In the genomic region with DNA sequence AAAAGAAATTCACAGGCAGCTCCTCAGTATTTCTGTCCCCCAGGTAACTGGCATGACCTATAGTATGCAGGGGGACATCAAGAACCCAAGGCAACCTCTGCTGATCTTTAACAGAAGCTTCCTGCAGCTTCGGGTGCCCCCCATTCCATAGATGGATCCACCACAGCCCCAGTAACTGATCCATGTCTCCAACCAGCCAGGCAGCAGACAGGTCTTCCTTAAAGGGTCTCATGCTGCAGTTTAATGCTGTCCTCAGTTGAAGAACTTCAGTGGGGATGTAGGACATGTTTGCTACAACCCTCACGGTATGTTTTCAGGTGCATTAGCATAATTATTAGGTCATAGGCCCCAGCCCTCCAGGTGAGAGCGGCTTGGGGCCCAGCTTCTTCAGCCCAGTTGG, we compare ENCODE assay signal across 1 cellular context.
TF ChIP-seq lines count a peak whose summit lies in the region.

No MANE protein-coding gene starts in this region.

TF ChIP-seq in GM23338, 12 proteins besides CTCF, POLR2A, EP300 and RAD21 (continued from another document):
- TF ChIP-seq, protein P1, sequence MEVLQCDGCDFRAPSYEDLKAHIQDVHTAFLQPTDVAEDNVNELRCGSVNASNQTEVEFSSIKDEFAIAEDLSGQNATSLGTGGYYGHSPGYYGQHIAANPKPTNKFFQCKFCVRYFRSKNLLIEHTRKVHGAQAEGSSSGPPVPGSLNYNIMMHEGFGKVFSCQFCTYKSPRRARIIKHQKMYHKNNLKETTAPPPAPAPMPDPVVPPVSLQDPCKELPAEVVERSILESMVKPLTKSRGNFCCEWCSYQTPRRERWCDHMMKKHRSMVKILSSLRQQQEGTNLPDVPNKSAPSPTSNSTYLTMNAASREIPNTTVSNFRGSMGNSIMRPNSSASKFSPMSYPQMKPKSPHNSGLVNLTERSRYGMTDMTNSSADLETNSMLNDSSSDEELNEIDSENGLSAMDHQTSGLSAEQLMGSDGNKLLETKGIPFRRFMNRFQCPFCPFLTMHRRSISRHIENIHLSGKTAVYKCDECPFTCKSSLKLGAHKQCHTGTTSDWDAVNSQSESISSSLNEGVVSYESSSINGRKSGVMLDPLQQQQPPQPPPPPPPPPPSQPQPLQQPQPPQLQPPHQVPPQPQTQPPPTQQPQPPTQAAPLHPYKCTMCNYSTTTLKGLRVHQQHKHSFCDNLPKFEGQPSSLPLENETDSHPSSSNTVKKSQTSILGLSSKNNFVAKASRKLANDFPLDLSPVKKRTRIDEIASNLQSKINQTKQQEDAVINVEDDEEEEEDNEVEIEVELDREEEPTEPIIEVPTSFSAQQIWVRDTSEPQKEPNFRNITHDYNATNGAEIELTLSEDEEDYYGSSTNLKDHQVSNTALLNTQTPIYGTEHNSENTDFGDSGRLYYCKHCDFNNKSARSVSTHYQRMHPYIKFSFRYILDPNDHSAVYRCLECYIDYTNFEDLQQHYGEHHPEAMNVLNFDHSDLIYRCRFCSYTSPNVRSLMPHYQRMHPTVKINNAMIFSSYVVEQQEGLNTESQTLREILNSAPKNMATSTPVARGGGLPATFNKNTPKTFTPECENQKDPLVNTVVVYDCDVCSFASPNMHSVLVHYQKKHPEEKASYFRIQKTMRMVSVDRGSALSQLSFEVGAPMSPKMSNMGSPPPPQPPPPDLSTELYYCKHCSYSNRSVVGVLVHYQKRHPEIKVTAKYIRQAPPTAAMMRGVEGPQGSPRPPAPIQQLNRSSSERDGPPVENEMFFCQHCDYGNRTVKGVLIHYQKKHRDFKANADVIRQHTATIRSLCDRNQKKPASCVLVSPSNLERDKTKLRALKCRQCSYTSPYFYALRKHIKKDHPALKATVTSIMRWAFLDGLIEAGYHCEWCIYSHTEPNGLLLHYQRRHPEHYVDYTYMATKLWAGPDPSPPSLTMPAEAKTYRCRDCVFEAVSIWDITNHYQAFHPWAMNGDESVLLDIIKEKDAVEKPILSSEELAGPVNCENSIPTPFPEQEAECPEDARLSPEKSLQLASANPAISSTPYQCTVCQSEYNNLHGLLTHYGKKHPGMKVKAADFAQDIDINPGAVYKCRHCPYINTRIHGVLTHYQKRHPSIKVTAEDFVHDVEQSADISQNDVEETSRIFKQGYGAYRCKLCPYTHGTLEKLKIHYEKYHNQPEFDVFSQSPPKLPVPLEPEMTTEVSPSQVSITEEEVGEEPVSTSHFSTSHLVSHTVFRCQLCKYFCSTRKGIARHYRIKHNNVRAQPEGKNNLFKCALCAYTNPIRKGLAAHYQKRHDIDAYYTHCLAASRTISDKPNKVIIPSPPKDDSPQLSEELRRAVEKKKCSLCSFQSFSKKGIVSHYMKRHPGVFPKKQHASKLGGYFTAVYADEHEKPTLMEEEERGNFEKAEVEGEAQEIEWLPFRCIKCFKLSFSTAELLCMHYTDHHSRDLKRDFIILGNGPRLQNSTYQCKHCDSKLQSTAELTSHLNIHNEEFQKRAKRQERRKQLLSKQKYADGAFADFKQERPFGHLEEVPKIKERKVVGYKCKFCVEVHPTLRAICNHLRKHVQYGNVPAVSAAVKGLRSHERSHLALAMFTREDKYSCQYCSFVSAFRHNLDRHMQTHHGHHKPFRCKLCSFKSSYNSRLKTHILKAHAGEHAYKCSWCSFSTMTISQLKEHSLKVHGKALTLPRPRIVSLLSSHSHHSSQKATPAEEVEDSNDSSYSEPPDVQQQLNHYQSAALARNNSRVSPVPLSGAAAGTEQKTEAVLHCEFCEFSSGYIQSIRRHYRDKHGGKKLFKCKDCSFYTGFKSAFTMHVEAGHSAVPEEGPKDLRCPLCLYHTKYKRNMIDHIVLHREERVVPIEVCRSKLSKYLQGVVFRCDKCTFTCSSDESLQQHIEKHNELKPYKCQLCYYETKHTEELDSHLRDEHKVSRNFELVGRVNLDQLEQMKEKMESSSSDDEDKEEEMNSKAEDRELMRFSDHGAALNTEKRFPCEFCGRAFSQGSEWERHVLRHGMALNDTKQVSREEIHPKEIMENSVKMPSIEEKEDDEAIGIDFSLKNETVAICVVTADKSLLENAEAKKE (CRISPR knock-in tag; IDR thresholded peaks at IDR 0.05): no peak
- TF ChIP-seq, protein P2, sequence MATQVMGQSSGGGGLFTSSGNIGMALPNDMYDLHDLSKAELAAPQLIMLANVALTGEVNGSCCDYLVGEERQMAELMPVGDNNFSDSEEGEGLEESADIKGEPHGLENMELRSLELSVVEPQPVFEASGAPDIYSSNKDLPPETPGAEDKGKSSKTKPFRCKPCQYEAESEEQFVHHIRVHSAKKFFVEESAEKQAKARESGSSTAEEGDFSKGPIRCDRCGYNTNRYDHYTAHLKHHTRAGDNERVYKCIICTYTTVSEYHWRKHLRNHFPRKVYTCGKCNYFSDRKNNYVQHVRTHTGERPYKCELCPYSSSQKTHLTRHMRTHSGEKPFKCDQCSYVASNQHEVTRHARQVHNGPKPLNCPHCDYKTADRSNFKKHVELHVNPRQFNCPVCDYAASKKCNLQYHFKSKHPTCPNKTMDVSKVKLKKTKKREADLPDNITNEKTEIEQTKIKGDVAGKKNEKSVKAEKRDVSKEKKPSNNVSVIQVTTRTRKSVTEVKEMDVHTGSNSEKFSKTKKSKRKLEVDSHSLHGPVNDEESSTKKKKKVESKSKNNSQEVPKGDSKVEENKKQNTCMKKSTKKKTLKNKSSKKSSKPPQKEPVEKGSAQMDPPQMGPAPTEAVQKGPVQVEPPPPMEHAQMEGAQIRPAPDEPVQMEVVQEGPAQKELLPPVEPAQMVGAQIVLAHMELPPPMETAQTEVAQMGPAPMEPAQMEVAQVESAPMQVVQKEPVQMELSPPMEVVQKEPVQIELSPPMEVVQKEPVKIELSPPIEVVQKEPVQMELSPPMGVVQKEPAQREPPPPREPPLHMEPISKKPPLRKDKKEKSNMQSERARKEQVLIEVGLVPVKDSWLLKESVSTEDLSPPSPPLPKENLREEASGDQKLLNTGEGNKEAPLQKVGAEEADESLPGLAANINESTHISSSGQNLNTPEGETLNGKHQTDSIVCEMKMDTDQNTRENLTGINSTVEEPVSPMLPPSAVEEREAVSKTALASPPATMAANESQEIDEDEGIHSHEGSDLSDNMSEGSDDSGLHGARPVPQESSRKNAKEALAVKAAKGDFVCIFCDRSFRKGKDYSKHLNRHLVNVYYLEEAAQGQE (IDR thresholded peaks at IDR 0.05; ENCODE audit: unreplicated experiment): no peak
- TF ChIP-seq EZH2phosphoT487 (IDR thresholded peaks at IDR 0.05; ENCODE audit: unreplicated experiment) (no peak), EZH2 (IDR thresholded peaks at IDR 0.05; ENCODE audit: low read depth, unreplicated experiment) (no peak), ZNF114 (CRISPR knock-in tag; IDR thresholded peaks at IDR 0.05) (no peak)
